10 cellular contexts compared by ENCODE assay signal in genomic region chr21:34524671-34525601, GRCh38. TPM values are rescaled to one million over a fixed set of nuclear protein-coding genes. Genes with fewer than 3 reads are reported as not detected.
DNase-seq lines count a peak whose midpoint lies in the region; ATAC-seq, FAIRE-seq and TF ChIP-seq lines count a peak whose summit lies in the region.
"Had no signal": no experiment of that assay in that cellular context is flagged by ENCODE, and none has a peak within 500 bp of the region (broad histone marks: within the 10 kb centered on the region; RNA-seq: fewer than 3 reads in every experiment).

No MANE protein-coding gene starts in this region.

- no peak overlapping the region; the same call in 1 of the 2 replicates for H2AK5ac ChIP-seq in H1 (ENCODE audit: low read depth, low read length)

- no peaks in the 10 kb centered on the region for H3K27me3 Mint-ChIP-seq in activated naive CD4-positive, alpha-beta T cell treated with anti-CD3 and anti-CD28 coated beads, Interleukin-2, amount 50 U/mL, for 24 hours
- peaks cover 3% of the 10 kb centered on the region for H3K27me3 Mint-ChIP-seq in activated naive CD4-positive, alpha-beta T cell treated with anti-CD3 and anti-CD28 coated beads, Interleukin-2, amount 10 ng/mL, durations not matched to agents 7 days and 5 days

- H3K36me3 ChIP-seq in H1 (ENCODE audit: control insufficient read depth in 2 of 4, insufficient read depth in 4 of 4, low read length in 3 of 4) (no peaks in the 10 kb centered on the region), mucosa of rectum (ENCODE audit: control insufficient read depth in 2 of 2, insufficient read depth in 2 of 2, low read length in 2 of 2) (peaks cover 10 to 13% of the 10 kb centered on the region in 2 donors), uterus (no peaks in the 10 kb centered on the region)

- H3K14ac ChIP-seq in H1 (ENCODE audit: insufficient read length) = no peak overlapping the region

- peak overlapping the region; percentile 8 for H4K91ac ChIP-seq in H1 (replicated peaks; ENCODE audit: insufficient read length, low read length)

- H3K79me2 ChIP-seq in H1 (ENCODE audit: control insufficient read depth in 1 of 2, insufficient read depth in 2 of 2, low read length in 2 of 2) = no peaks in the 10 kb centered on the region

- H3K4me1 Mint-ChIP-seq in activated naive CD4-positive, alpha-beta T cell treated with anti-CD3 and anti-CD28 coated beads, Interleukin-2, amount 50 U/mL, for 24 hours = peaks cover 46% of the 10 kb centered on the region
- peaks cover 10% of the 10 kb centered on the region for H3K4me1 Mint-ChIP-seq in activated naive CD4-positive, alpha-beta T cell treated with anti-CD3 and anti-CD28 coated beads, Interleukin-2, amount 10 ng/mL, durations not matched to agents 7 days and 5 days

- H3K36me3 Mint-ChIP-seq in activated naive CD4-positive, alpha-beta T cell treated with anti-CD3 and anti-CD28 coated beads, Interleukin-2, amount 50 U/mL, for 24 hours = peaks cover 7% of the 10 kb centered on the region
- no peaks in the 10 kb centered on the region for H3K36me3 Mint-ChIP-seq in activated naive CD4-positive, alpha-beta T cell treated with anti-CD3 and anti-CD28 coated beads, Interleukin-2, amount 10 ng/mL, durations not matched to agents 7 days and 5 days

- H2BK12ac ChIP-seq in H1 (ENCODE audit: low read depth, low read length) = peak overlapping the region; percentile 72; the same call in 1 of the 2 replicates

- 34% methylated on average over 31 of the region's 31 CpGs; no CpG with 5 or more reads in 1 of the 2 experiments for WGBS in H1 (ENCODE audit: extremely low coverage in 1 of 2, insufficient coverage in 1 of 2, insufficient read length in 1 of 2, insufficient replicate concordance in 2 of 2, low coverage in 1 of 2, low lambda C conversion rate in 2 of 2, missing lambda C conversion rate in 1 of 2), 2 experiments

- TF ChIP-seq POLR2A in H1 (IDR thresholded peaks at IDR 0.05; ENCODE audit: control extremely low read depth in 1 of 2, low read depth in 2 of 2, low read length in 2 of 2) = peak in 1 of 2 experiments; percentile 51; a peak in 1 of 3 replicates
- TF ChIP-seq POLR2A in uterus (IDR thresholded peaks at IDR 0.05) = no peak

- POLR2A ChIA-PET in H1 (lab: Charles Lee; ENCODE audit: partially characterized antibody) = interaction anchor here (0.7 to 1.5 kb wide), 2 partner anchors 20 to 76 kb away, joined by 3 to 5 read pairs; no protein-coding TSS in a partner anchor

- H3K4me3 Mint-ChIP-seq in activated naive CD4-positive, alpha-beta T cell treated with anti-CD3 and anti-CD28 coated beads, Interleukin-2, amount 50 U/mL, for 24 hours = no peak overlapping the region
- H3K4me3 Mint-ChIP-seq in activated naive CD4-positive, alpha-beta T cell treated with anti-CD3 and anti-CD28 coated beads, Interleukin-2, amount 10 ng/mL, durations not matched to agents 7 days and 5 days = no peak overlapping the region

- H2BK120ac ChIP-seq in H1 (replicated peaks; ENCODE audit: low read depth, low read length) = no peak overlapping the region

- H3K23ac ChIP-seq in H1 (ENCODE audit: insufficient read length) = no peak overlapping the region

- no peaks in the 10 kb centered on the region for H3K79me1 ChIP-seq in H1 (ENCODE audit: low read depth, low read length)

- peak overlapping the region; percentile 10; the same call in 1 of the 2 replicates for H3K18ac ChIP-seq in H1 (ENCODE audit: extremely low read depth, low read length)

- TF ChIP-seq RAD21 in H1 (IDR thresholded peaks at IDR 0.05 in 1 of 2, conservative IDR thresholded peaks at IDR 0.05 in 1 of 2; ENCODE audit: low read depth in 2 of 2, low read length in 2 of 2) = no peak

- H3K4me1 ChIP-seq in H1 (replicated peaks in 1 of 4; ENCODE audit: control insufficient read depth in 3 of 4, insufficient read depth in 4 of 4, low read length in 3 of 4) (peaks cover 8 to 20% (median 15%) of the 10 kb centered on the region in 4 experiments), mucosa of rectum (ENCODE audit: control insufficient read depth in 2 of 2, insufficient read depth in 2 of 2, low read length in 2 of 2) (peaks cover 31 to 48% of the 10 kb centered on the region in 2 donors), uterus (peaks cover 0 to 6% of the 10 kb centered on the region in 2 donors)

- H2BK20ac ChIP-seq in H1 (ENCODE audit: low read length) = no peak overlapping the region

- H3K9me3 ChIP-seq in H1 (ENCODE audit: insufficient read depth in 2 of 2, low read depth in 1 of 2, low read length in 1 of 2) (no peaks in the 10 kb centered on the region), mucosa of rectum (ENCODE audit: control insufficient read depth in 2 of 2, low read length in 2 of 2) (no peaks in the 10 kb centered on the region), uterus (no peaks in the 10 kb centered on the region)

- TF ChIP-seq EP300 in H1 (IDR thresholded peaks at IDR 0.05; ENCODE audit: borderline replicate concordance in 1 of 2, low read depth in 2 of 2, low read length in 2 of 2) = no peak

- CTCF ChIA-PET in activated naive CD4-positive, alpha-beta T cell treated with anti-CD3 and anti-CD28 coated beads, Interleukin-2, amount 10 ng/mL, durations not matched to agents 7 days and 5 days (lab: Charles Lee) = no interaction called here
- CTCF ChIA-PET in H1 (lab: Charles Lee; ENCODE audit: partially characterized antibody) = interaction anchor here (0.6 to 2.8 kb wide), 11 partner anchors 10 to 78 kb away, joined by 3 to 15 read pairs (median 4); no protein-coding TSS in a partner anchor

- H3K9me3 Mint-ChIP-seq in activated naive CD4-positive, alpha-beta T cell treated with anti-CD3 and anti-CD28 coated beads, Interleukin-2, amount 50 U/mL, for 24 hours = no peaks in the 10 kb centered on the region
- no peaks in the 10 kb centered on the region for H3K9me3 Mint-ChIP-seq in activated naive CD4-positive, alpha-beta T cell treated with anti-CD3 and anti-CD28 coated beads, Interleukin-2, amount 10 ng/mL, durations not matched to agents 7 days and 5 days

- peak overlapping the region in 3 of 4 experiments; percentile 20 to 47 (median 29); a peak in 3 of 7 replicates for H3K9ac ChIP-seq in H1 (replicated peaks in 1 of 4; ENCODE audit: extremely low read depth in 1 of 4, low read depth in 3 of 4, low read length in 3 of 4)
- peak overlapping the region; percentile 83 to 84 for H3K9ac ChIP-seq in mucosa of rectum (ENCODE audit: low read depth in 1 of 2, low read length in 2 of 2)

- H2BK15ac ChIP-seq in H1 (ENCODE audit: low read length) = no peak overlapping the region

- H4K20me1 ChIP-seq in H1 (replicated peaks in 1 of 2; ENCODE audit: control insufficient read depth in 1 of 2, insufficient read depth in 2 of 2, low read length in 2 of 2) = no peaks in the 10 kb centered on the region

- peak overlapping the region; percentile 44 for H2AFZ ChIP-seq in H1 (ENCODE audit: low read length)

- peak overlapping the region; percentile 56 to 58 for H3K4me2 ChIP-seq in H1 (ENCODE audit: insufficient read depth in 1 of 2, low read depth in 2 of 2, low read length in 2 of 2)

- no peak overlapping the region for H4K5ac ChIP-seq in H1 (ENCODE audit: insufficient read length, low read depth, low read length)

- no peaks in the 10 kb centered on the region; a peak in 2 of 7 replicates for H3K27me3 ChIP-seq in H1 (replicated peaks in 1 of 4; ENCODE audit: control insufficient read depth in 3 of 4, extremely low read depth in 1 of 4, insufficient read depth in 3 of 4, low read length in 3 of 4)
- H3K27me3 ChIP-seq in mucosa of rectum (ENCODE audit: control insufficient read depth in 2 of 2, insufficient read depth in 2 of 2, low read length in 2 of 2) = no peaks in the 10 kb centered on the region
- H3K27me3 ChIP-seq in uterus = no peaks in the 10 kb centered on the region
- no peaks in the 10 kb centered on the region for H3K27me3 ChIP-seq in dorsolateral prefrontal cortex

- no peak overlapping the region for H3K56ac ChIP-seq in H1 (replicated peaks; ENCODE audit: insufficient read length, low read depth, low read length)

- H3K27ac ChIP-seq in H1 (ENCODE audit: low read depth, low read length) (no peak overlapping the region), mucosa of rectum (ENCODE audit: low read depth in 2 of 2, low read length in 2 of 2) (peak overlapping the region; percentile 94 to 96), uterus (peak overlapping the region; percentile 87 to 88), dorsolateral prefrontal cortex (peak overlapping the region in 11 of 59 donors; percentile 3 to 84 (median 67))
- H3K27ac ChIP-seq: C4-2B had no signal

- no peak for FAIRE-seq in H1 (lab: Jason Lieb, UNC)

- TF ChIP-seq CTCF in H1 (IDR thresholded peaks at IDR 0.05; ENCODE audit: control extremely low read depth in 1 of 3, insufficient read depth in 1 of 3, low read depth in 1 of 3, low read length in 3 of 3) (no peak), uterus (IDR thresholded peaks at IDR 0.05) (no peak), dorsolateral prefrontal cortex (IDR thresholded peaks at IDR 0.05 in 54 of 56, conservative IDR thresholded peaks at IDR 0.05 in 2 of 56; ENCODE audit: low read depth in 1 of 56, partially characterized antibody in 56 of 56) (no peak)

- intact Hi-C loops in uterus (cut with DNase I; ENCODE audit: low total_unique reads) (no loop called here), dorsolateral prefrontal cortex (cut with DNase I) (loop anchor here (5.0 kb wide), 2 partner anchors 67 to 72 kb away; no protein-coding TSS in a partner anchor)

- no peak overlapping the region for H3K4ac ChIP-seq in H1 (replicated peaks; ENCODE audit: insufficient read length, low read depth, low read length)

- peak overlapping the region; percentile 63 for H3K27ac Mint-ChIP-seq in activated naive CD4-positive, alpha-beta T cell treated with anti-CD3 and anti-CD28 coated beads, Interleukin-2, amount 50 U/mL, for 24 hours
- H3K27ac Mint-ChIP-seq in activated naive CD4-positive, alpha-beta T cell treated with anti-CD3 and anti-CD28 coated beads, Interleukin-2, amount 10 ng/mL, durations not matched to agents 7 days and 5 days = no peak overlapping the region

- no peak for ATAC-seq in GM21515 (IDR thresholded peaks at IDR 0.05; ENCODE audit: unreplicated experiment)

- peak overlapping the region in 3 of 4 experiments; percentile 4 to 38 (median 15); a peak in 5 of 8 replicates for H3K4me3 ChIP-seq in H1 (ENCODE audit: extremely low read depth in 1 of 4, insufficient read depth in 2 of 4, low read depth in 3 of 4, low read length in 4 of 4)
- peak overlapping the region; percentile 65 to 78 for H3K4me3 ChIP-seq in mucosa of rectum (ENCODE audit: low read length in 2 of 2)
- peak overlapping the region in 1 of 2 donors; percentile 19 for H3K4me3 ChIP-seq in uterus
- H3K4me3 ChIP-seq in dorsolateral prefrontal cortex = peak overlapping the region in 16 of 59 donors; percentile 3 to 63 (median 50)

- no peak for DNase-seq in activated naive CD4-positive, alpha-beta T cell treated with anti-CD3 and anti-CD28 coated beads, Interleukin-2, amount 10 ng/mL, durations not matched to agents 7 days and 5 days
- DNase-seq in H1 (ENCODE audit: low read depth in 1 of 2, low spot score in 2 of 2) (peak in 1 of 2 experiments; percentile 71), uterus (peak in 1 of 2 donors; percentile 23), NCI-H1417 treated with DMSO at 0.1 percent for 48 hours (lab: John Stamatoyannopoulos, UW) (no peak), dorsolateral prefrontal cortex (no peak)
- DNase-seq: cortex of kidney had no signal

- H4K8ac ChIP-seq in H1 (ENCODE audit: extremely low read depth, insufficient read depth, low read length) = peak overlapping the region; percentile 87

- H3K23me2 ChIP-seq in H1 (ENCODE audit: low read depth, low read length) = no peaks in the 10 kb centered on the region

- H2BK5ac ChIP-seq in H1 (ENCODE audit: low read depth, low read length) = no peak overlapping the region

RNA-seq across cellular contexts. Expression of gene KCNE1, which starts 12.9 kb away (rescaled TPM):
- 0.15 and 0.28 TPM in 2 replicates for total RNA-seq in H1 (2021; fragmentation: NEBNext Ultra II Directional; extraction: Animal tissue kit (Norgen Biotek cat#: 25700))
- 0.08 and 0.63 TPM in 2 replicates for polyA plus RNA-seq in H1 (2011; rRNA removed)
- 0.14 TPM for polyA plus RNA-seq in H1 (2011; cell fraction: cytosol; rRNA removed)
- 0.26 TPM for polyA plus RNA-seq in H1 (2011; cell fraction: nucleus; rRNA removed)
- polyA plus RNA-seq in H1 (2012, experiment 1 of 2) = 0.12 to 0.19 TPM (median 0.16 TPM) in 3 of 4 replicates, not detected in the other
- polyA plus RNA-seq in H1 (2012, experiment 2 of 2) = 0.13 TPM
- polyA plus RNA-seq in H1 (2013, experiment 1 of 2) = 0.12 TPM
- polyA plus RNA-seq in H1 (2013, experiment 2 of 2) = 0.09 TPM
- polyA minus RNA-seq in H1 (2011; rRNA and poly(A)+ RNA removed) = 0.44 TPM in 1 of 2 replicates, not detected in the other
- not detected for polyA minus RNA-seq in H1 (2011; cell fraction: cytosol; rRNA and poly(A)+ RNA removed)
- polyA minus RNA-seq in H1 (2011; cell fraction: nucleus; rRNA and poly(A)+ RNA removed) = 0.30 TPM
- total RNA-seq in uterus = 1 to 10 TPM in 2 of 4 donors, under 1 TPM in 1, not detected in 1; 0.98 to 2.1 (median 1.0) TPM
- 1 to 10 TPM in 59 of 120 experiments, under 1 TPM in 61; 0.26 to 2.7 (median 0.99) TPM for total RNA-seq in dorsolateral prefrontal cortex
